In genomic region chrX:70436380-70436779, GRCh38 we compare ENCODE assay signal across 1 cellular context.
TF ChIP-seq lines count a peak whose summit lies in the region.

No MANE protein-coding gene starts in this region.

TF ChIP-seq in WTC11, 78 proteins besides CTCF, POLR2A, EP300 and RAD21 (continued from another document):
- no peak for TF ChIP-seq ZNF532 (CRISPR knock-in tag; IDR thresholded peaks at IDR 0.05; ENCODE audit: borderline replicate concordance)
- no peak for TF ChIP-seq NFYB (CRISPR knock-in tag; conservative IDR thresholded peaks at IDR 0.05; ENCODE audit: low read depth)
- TF ChIP-seq CREB1 (CRISPR knock-in tag; IDR thresholded peaks at IDR 0.05), result no peak
- TF ChIP-seq EMX1 (CRISPR knock-in tag; IDR thresholded peaks at IDR 0.05), result no peak
TF ChIP-seq in WTC11: peak in this region for 0.
